In the genomic region with DNA sequence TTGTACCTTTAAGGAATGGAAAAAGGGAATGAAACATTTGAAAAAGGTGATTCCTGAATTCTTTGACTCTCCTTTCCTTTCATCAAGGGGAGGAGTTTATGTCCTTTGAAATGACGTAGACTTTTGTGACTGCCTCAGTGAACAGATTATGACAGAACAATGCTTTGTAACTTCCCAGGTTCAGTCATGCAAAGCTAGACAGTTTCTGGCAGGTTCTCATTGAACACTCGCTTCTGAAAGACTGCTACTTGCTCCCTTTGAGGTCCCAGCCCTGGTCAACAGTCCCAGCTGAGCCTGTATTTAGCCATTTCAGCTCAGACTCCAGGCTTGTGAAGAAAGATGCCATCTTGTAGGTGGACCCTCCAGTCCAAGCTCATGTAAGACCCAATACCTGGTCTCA, we compare ENCODE assay signal across 37 cellular contexts.
"Had no signal": no experiment of that assay in that cellular context is flagged by ENCODE, and none has a peak within 500 bp of the region (broad histone marks: within the 10 kb centered on the region; RNA-seq: fewer than 3 reads in every experiment).

No MANE protein-coding gene starts in this region.

- H3K36me3 Mint-ChIP-seq: brain had no signal

- H3K9me3 ChIP-seq: adrenal gland, breast epithelium, gastroesophageal sphincter had no signal

- H3K4me3 Mint-ChIP-seq: activated B cell treated with CpG ODN at 0.5 μM for 24 hours; activated CD8-positive, alpha-beta memory T cell treated with anti-CD3 and anti-CD28 coated beads, Interleukin-2, amount 10 ng/mL, durations not matched to agents 7 days and 5 days; activated CD8-positive, alpha-beta T cell treated with anti-CD3 and anti-CD28 coated beads, Interleukin-2, amount 10 ng/mL, durations not matched to agents 7 days and 5 days; activated naive CD4-positive, alpha-beta T cell treated with anti-CD3 and anti-CD28 coated beads for 36 hours; activated naive CD4-positive, alpha-beta T cell treated with anti-CD3 and anti-CD28 coated beads, Interleukin-2, amount 50 U/mL, for 24 hours; activated naive CD8-positive, alpha-beta T cell treated with anti-CD3 and anti-CD28 coated beads for 36 hours; activated naive CD8-positive, alpha-beta T cell treated with anti-CD3 and anti-CD28 coated beads, Interleukin-2, amount 50 U/mL, for 24 hours; activated T-helper 1 cell treated with anti-CD3 and anti-CD28 coated beads, Interleukin-12 subunit alpha, Interleukin-12 subunit beta, Interleukin-2, Interleukin-4 antibody, amounts not matched to agents 30 ng/mL and 10 ng/mL and 1 ng/mL, durations not matched to agents 14 hours and 24 hours and 36 hours; brain; central memory CD8-positive, alpha-beta T cell; dendritic cell treated with granulocyte-macrophage colony-stimulating factor and Interleukin-4, amounts not matched to agents 40 ng/mL and 50 ng/mL, for 4 days; endodermal cell; T-helper 17 cell; T-helper 2 cell treated with Interferon-gamma antibody and Interleukin-4, amounts not matched to agents 5 μg/mL and 100 μg/mL, for 36 hours had no signal

- H3K4me1 ChIP-seq: adrenal gland, breast epithelium, foreskin keratinocyte, gastroesophageal sphincter had no signal

- H3K27me3 ChIP-seq: adrenal gland, breast epithelium had no signal

- H3K27me3 Mint-ChIP-seq: activated B cell treated with CpG ODN at 0.5 μM for 24 hours; activated naive CD4-positive, alpha-beta T cell treated with anti-CD3 and anti-CD28 coated beads, Interleukin-2, amount 50 U/mL, for 24 hours; activated naive CD8-positive, alpha-beta T cell treated with anti-CD3 and anti-CD28 coated beads for 36 hours; activated naive CD8-positive, alpha-beta T cell treated with anti-CD3 and anti-CD28 coated beads, Interleukin-2, amount 50 U/mL, for 24 hours; brain; dendritic cell treated with granulocyte-macrophage colony-stimulating factor and Interleukin-4, amounts not matched to agents 40 ng/mL and 50 ng/mL, for 4 days; T-helper 17 cell had no signal

- H3K9me3 Mint-ChIP-seq: activated naive CD4-positive, alpha-beta T cell treated with anti-CD3 and anti-CD28 coated beads for 36 hours; activated naive CD4-positive, alpha-beta T cell treated with anti-CD3 and anti-CD28 coated beads, Interleukin-2, amount 50 U/mL, for 24 hours; activated naive CD8-positive, alpha-beta T cell treated with anti-CD3 and anti-CD28 coated beads for 36 hours; central memory CD8-positive, alpha-beta T cell had no signal

- H3K36me3 ChIP-seq: adrenal gland, breast epithelium, gastroesophageal sphincter, WERI-Rb-1 had no signal

- H3K27ac ChIP-seq: adrenal gland, breast epithelium, coronary artery, dorsolateral prefrontal cortex, foreskin keratinocyte, gastroesophageal sphincter, WERI-Rb-1 had no signal

- H3K4me3 ChIP-seq: adrenal gland, breast epithelium, coronary artery, dorsolateral prefrontal cortex, gastroesophageal sphincter had no signal

- ATAC-seq: activated CD4-positive, CD25-positive, alpha-beta regulatory T cell treated with anti-CD3 and anti-CD28 coated beads, Interleukin-2, amount 50 U/mL, for 24 hours; activated CD8-positive, alpha-beta memory T cell treated with anti-CD3 and anti-CD28 coated beads, Interleukin-2, amount 10 ng/mL, durations not matched to agents 7 days and 5 days; activated CD8-positive, alpha-beta T cell treated with anti-CD3 and anti-CD28 coated beads, Interleukin-2, amount 10 ng/mL, durations not matched to agents 7 days and 5 days; activated naive CD8-positive, alpha-beta T cell treated with anti-CD3 and anti-CD28 coated beads, Interleukin-2, amount 50 U/mL, for 24 hours; esophagus mucosa; foreskin keratinocyte; gastroesophageal sphincter; T-helper 17 cell had no signal

- H3K27ac Mint-ChIP-seq: activated B cell treated with CpG ODN at 0.5 μM for 24 hours; activated CD8-positive, alpha-beta memory T cell treated with anti-CD3 and anti-CD28 coated beads, Interleukin-2, amount 10 ng/mL, durations not matched to agents 7 days and 5 days; activated CD8-positive, alpha-beta T cell treated with anti-CD3 and anti-CD28 coated beads, Interleukin-2, amount 10 ng/mL, durations not matched to agents 7 days and 5 days; activated naive CD4-positive, alpha-beta T cell treated with anti-CD3 and anti-CD28 coated beads for 36 hours; activated naive CD8-positive, alpha-beta T cell treated with anti-CD3 and anti-CD28 coated beads for 36 hours; activated naive CD8-positive, alpha-beta T cell treated with anti-CD3 and anti-CD28 coated beads, Interleukin-2, amount 50 U/mL, for 24 hours; activated T-helper 1 cell treated with anti-CD3 and anti-CD28 coated beads, Interleukin-12 subunit alpha, Interleukin-12 subunit beta, Interleukin-2, Interleukin-4 antibody, amounts not matched to agents 30 ng/mL and 10 ng/mL and 1 ng/mL, durations not matched to agents 14 hours and 24 hours and 36 hours; activated T-helper 2 cell treated with anti-CD3 and anti-CD28 coated beads, Interferon-gamma antibody, Interleukin-2, Interleukin-4, amounts not matched to agents 10 μg/mL and 5 μg/mL and 100 μg/mL, durations not matched to agents 14 hours and 24 hours and 36 hours; brain; dendritic cell treated with granulocyte-macrophage colony-stimulating factor and Interleukin-4, amounts not matched to agents 40 ng/mL and 50 ng/mL, for 4 days; endodermal cell; T-helper 17 cell; T-helper 2 cell treated with Interferon-gamma antibody and Interleukin-4, amounts not matched to agents 5 μg/mL and 100 μg/mL, for 36 hours had no signal

- DNase-seq: activated B cell treated with CpG ODN at 0.5 μM for 24 hours; activated CD4-positive, alpha-beta T cell treated with anti-CD3 and anti-CD28 coated beads for 48 hours; activated CD4-positive, alpha-beta T cell treated with anti-CD3 and anti-CD28 coated beads, Interleukin-2, amount 50 U/mL, for 1 hour; activated CD4-positive, alpha-beta T cell treated with anti-CD3 and anti-CD28 coated beads, Interleukin-2, amount 50 U/mL, for 48 hours; activated CD8-positive, alpha-beta memory T cell treated with anti-CD3 and anti-CD28 coated beads, Interleukin-2, amount 10 ng/mL, durations not matched to agents 7 days and 5 days; activated CD8-positive, alpha-beta memory T cell treated with anti-CD3 and anti-CD28 coated beads, Interleukin-2, amount 50 U/mL, for 4 hours; activated CD8-positive, alpha-beta T cell treated with anti-CD3 and anti-CD28 coated beads, Interleukin-2, amount 10 ng/mL, durations not matched to agents 7 days and 5 days; activated effector memory CD4-positive, alpha-beta T cell treated with anti-CD3 and anti-CD28 coated beads, Interleukin-2, amount 50 U/mL, for 16 hours; activated naive CD4-positive, alpha-beta T cell treated with anti-CD3 and anti-CD28 coated beads for 36 hours; activated naive CD8-positive, alpha-beta T cell treated with anti-CD3 and anti-CD28 coated beads for 36 hours; activated naive CD8-positive, alpha-beta T cell treated with anti-CD3 and anti-CD28 coated beads, Interleukin-2, amount 50 U/mL, for 24 hours; activated T-cell treated with anti-CD3 and anti-CD28 coated beads, Interleukin-2, amount 50 U/mL, for 1 hour; activated T-cell treated with anti-CD3 and anti-CD28 coated beads, Interleukin-2, amount 50 U/mL, for 48 hours; adrenal gland; amygdala; aorta; dorsolateral prefrontal cortex; effector memory CD4-positive, alpha-beta T cell; endodermal cell; foreskin keratinocyte; SW 1271; T-helper 1 cell; T-helper 17 cell; T1000; WERI-Rb-1 had no signal

- H3K4me1 Mint-ChIP-seq: activated B cell treated with CpG ODN at 0.5 μM for 24 hours; brain; central memory CD8-positive, alpha-beta T cell; endodermal cell; T-helper 17 cell had no signal
